In the genomic region with DNA sequence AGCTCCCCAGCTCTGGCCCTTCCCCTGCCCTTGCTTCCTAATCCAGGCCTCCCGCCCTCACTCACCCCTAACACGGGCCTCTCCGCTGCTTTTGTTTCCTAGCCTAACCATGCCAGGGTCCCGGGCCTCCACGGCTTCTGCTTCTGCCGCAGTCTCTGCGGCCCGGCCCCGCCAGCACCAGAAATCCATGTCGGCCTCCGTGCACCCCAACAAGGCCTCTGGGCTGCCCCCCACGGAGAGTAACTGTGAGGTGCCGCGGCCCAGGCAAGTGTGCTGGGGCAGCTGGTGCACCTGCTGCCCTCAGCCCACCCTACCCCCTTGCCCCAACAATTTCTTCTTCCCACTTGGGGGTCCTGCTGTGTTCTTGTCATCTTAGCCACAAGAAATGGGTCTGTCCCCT, we compare ENCODE assay signal across 26 cellular contexts. TPM values are rescaled to one million over a fixed set of nuclear protein-coding genes. Genes with fewer than 3 reads are reported as not detected.
DNase-seq lines count a peak whose midpoint lies in the region; ATAC-seq and TF ChIP-seq lines count a peak whose summit lies in the region.
"Had no signal": no experiment of that assay in that cellular context is flagged by ENCODE, and none has a peak within 500 bp of the region (broad histone marks: within the 10 kb centered on the region; RNA-seq: fewer than 3 reads in every experiment).

No MANE protein-coding gene starts in this region.

- no peaks in the 10 kb centered on the region for H3K27me3 ChIP-seq in CD8-positive, alpha-beta T cell (ENCODE audit: insufficient read depth, low read length)
- H3K27me3 ChIP-seq in neuronal stem cell (ENCODE audit: control insufficient read depth in 3 of 3, insufficient read depth in 3 of 3, low read depth in 1 of 3, low read length in 3 of 3) (no peaks in the 10 kb centered on the region), psoas muscle (ENCODE audit: insufficient read depth in 3 of 3, low read length in 2 of 3) (no peaks in the 10 kb centered on the region)
- H3K27me3 ChIP-seq: Peyer's patch, SJSA1 had no signal

- no peak overlapping the region for H4K8ac ChIP-seq in neuronal stem cell (ENCODE audit: low read depth, low read length)

- no peaks in the 10 kb centered on the region for H3K9me3 Mint-ChIP-seq in CD8-positive, alpha-beta T cell
- H3K9me3 Mint-ChIP-seq in HFFc6: no peaks in the 10 kb centered on the region
- H3K9me3 Mint-ChIP-seq in central memory CD8-positive, alpha-beta T cell: no peaks in the 10 kb centered on the region
- H3K9me3 Mint-ChIP-seq: CD4-positive, CD25-positive, alpha-beta regulatory T cell; IgD-negative memory B cell had no signal

- CTCF ChIA-PET in CD8-positive, alpha-beta T cell (lab: Charles Lee): interaction anchor here (1.3 to 2.1 kb wide), 2 partner anchors 42 to 67 kb away, joined by 5 to 7 read pairs; no protein-coding TSS in a partner anchor

- H3K4me1 ChIP-seq in CD8-positive, alpha-beta T cell (ENCODE audit: insufficient read depth, low read length): no peaks in the 10 kb centered on the region
- H3K4me1 ChIP-seq in neuronal stem cell (ENCODE audit: control insufficient read depth in 2 of 2, insufficient read depth in 1 of 2, low read depth in 1 of 2, low read length in 2 of 2) (peaks cover 10 to 21% of the 10 kb centered on the region in 2 donors), psoas muscle (no peaks in the 10 kb centered on the region)
- H3K4me1 ChIP-seq: A549, Peyer's patch, SJSA1 had no signal

- H3K4me3 ChIP-seq in CD8-positive, alpha-beta T cell (ENCODE audit: low read depth, low read length): no peak overlapping the region
- H3K4me3 ChIP-seq in neuronal stem cell (ENCODE audit: low read length in 2 of 2): no peak overlapping the region
- no peak overlapping the region for H3K4me3 ChIP-seq in psoas muscle
- H3K4me3 ChIP-seq: A549, GM12878, GM23248, Peyer's patch, SJSA1 had no signal

- H2BK15ac ChIP-seq in neuronal stem cell (ENCODE audit: low read length): no peak overlapping the region

- POLR2A ChIA-PET in CD8-positive, alpha-beta T cell (lab: Charles Lee): no interaction called here

- peak overlapping the region; percentile 15 for H3K9ac ChIP-seq in neuronal stem cell (ENCODE audit: low read depth, low read length, poor library complexity)
- H3K9ac ChIP-seq: GM23248 had no signal

- H3K4ac ChIP-seq in neuronal stem cell (ENCODE audit: low read length): no peak overlapping the region

- no peak overlapping the region for H2BK5ac ChIP-seq in neuronal stem cell (ENCODE audit: low read length)

- H3K18ac ChIP-seq in neuronal stem cell (ENCODE audit: low read length): no peak overlapping the region

- no peak overlapping the region for H2BK120ac ChIP-seq in neuronal stem cell (ENCODE audit: low read depth, low read length)

- H3K4me3 Mint-ChIP-seq in CD8-positive, alpha-beta T cell: no peak overlapping the region
- H3K4me3 Mint-ChIP-seq in HFFc6: no peak overlapping the region
- no peak overlapping the region for H3K4me3 Mint-ChIP-seq in central memory CD8-positive, alpha-beta T cell
- H3K4me3 Mint-ChIP-seq: CD4-positive, CD25-positive, alpha-beta regulatory T cell; IgD-negative memory B cell had no signal

- H2BK12ac ChIP-seq in neuronal stem cell (ENCODE audit: low read length): no peak overlapping the region

- no peak overlapping the region for H2AFZ ChIP-seq in neuronal stem cell (ENCODE audit: low read length)
- H2AFZ ChIP-seq: GM23248 had no signal

- intact Hi-C loops in CD8-positive, alpha-beta T cell (cut with DNase I, micrococcal nuclease): loop anchor here in 1 of 2 experiments (10.0 kb wide), 1 partner anchor 869 kb away; no protein-coding TSS in a partner anchor
- intact Hi-C loops in psoas muscle (cut with DNase I): no loop called here

- no peak for ATAC-seq in CD8-positive, alpha-beta T cell
- no peak for ATAC-seq in central memory CD8-positive, alpha-beta T cell (replicated peaks; ENCODE audit: extremely low read depth, poor library complexity, severe bottlenecking)
- ATAC-seq in GM21576 (IDR thresholded peaks at IDR 0.05; ENCODE audit: unreplicated experiment) (no peak), psoas muscle (no peak)
- ATAC-seq: A549, GM12878, HCT116 had no signal

- no peak overlapping the region for H4K91ac ChIP-seq in neuronal stem cell (ENCODE audit: low read depth, low read length, poor library complexity)

- H3K9me3 ChIP-seq in CD8-positive, alpha-beta T cell (ENCODE audit: low read length): no peaks in the 10 kb centered on the region
- H3K9me3 ChIP-seq in neuronal stem cell (replicated peaks in 1 of 2; ENCODE audit: control insufficient read depth in 2 of 2, insufficient read depth in 1 of 2, low read depth in 1 of 2, low read length in 2 of 2) (no peaks in the 10 kb centered on the region), psoas muscle (no peaks in the 10 kb centered on the region)
- H3K9me3 ChIP-seq: A549, Peyer's patch, SJSA1 had no signal

- H3K27me3 Mint-ChIP-seq in CD8-positive, alpha-beta T cell (ENCODE audit: low read depth): no peaks in the 10 kb centered on the region
- peaks cover 3% of the 10 kb centered on the region for H3K27me3 Mint-ChIP-seq in HFFc6 (ENCODE audit: insufficient read depth)
- H3K27me3 Mint-ChIP-seq in central memory CD8-positive, alpha-beta T cell: no peaks in the 10 kb centered on the region
- H3K27me3 Mint-ChIP-seq: CD4-positive, CD25-positive, alpha-beta regulatory T cell; IgD-negative memory B cell had no signal

- WGBS in neuronal stem cell (ENCODE audit: extremely low coverage in 2 of 2, insufficient read length in 2 of 2, insufficient replicate concordance in 1 of 2), 2 donors: no CpG with 5 or more reads among the region's 14 CpGs
- 95 to 98% (median 96%) methylated on average over 14 of the region's 14 CpGs for WGBS in psoas muscle, 3 donors

- peaks cover 5% of the 10 kb centered on the region for H3K4me1 Mint-ChIP-seq in CD8-positive, alpha-beta T cell (ENCODE audit: low read depth)
- H3K4me1 Mint-ChIP-seq in HFFc6 (ENCODE audit: low read depth): no peaks in the 10 kb centered on the region
- peaks cover 19% of the 10 kb centered on the region for H3K4me1 Mint-ChIP-seq in central memory CD8-positive, alpha-beta T cell
- H3K4me1 Mint-ChIP-seq: IgD-negative memory B cell had no signal

- H3K36me3 Mint-ChIP-seq in CD8-positive, alpha-beta T cell: peaks cover 86% of the 10 kb centered on the region
- peaks cover 11% of the 10 kb centered on the region; the same call in 1 of the 2 replicates for H3K36me3 Mint-ChIP-seq in HFFc6 (ENCODE audit: low read depth)
- H3K36me3 Mint-ChIP-seq in central memory CD8-positive, alpha-beta T cell (ENCODE audit: insufficient read depth): peaks cover 61% of the 10 kb centered on the region

- TF ChIP-seq CTCF in CD8-positive, alpha-beta T cell (IDR thresholded peaks at IDR 0.05): no peak
- TF ChIP-seq CTCF in HFFc6 (IDR thresholded peaks at IDR 0.05) (no peak), psoas muscle (IDR thresholded peaks at IDR 0.05) (no peak)

- DNase-seq in CD8-positive, alpha-beta T cell: no peak
- DNase-seq in HFFc6: no peak
- DNase-seq in central memory CD8-positive, alpha-beta T cell (ENCODE audit: low spot score in 2 of 2): no peak
- DNase-seq in neuronal stem cell (ENCODE audit: low spot score): no peak
- no peak for DNase-seq in DMS79 treated with DMSO at 0.1 percent for 48 hours (lab: John Stamatoyannopoulos, UW)
- no peak for DNase-seq in NCI-H187 (lab: John Stamatoyannopoulos, UW)
- DNase-seq in psoas muscle: no peak
- DNase-seq: CD4-positive, CD25-positive, alpha-beta regulatory T cell; COR-L47; DMS 273 treated with DMSO at 0.1 percent for 48 hours; DND-41; GM23248; MV-4-11; NCI-H1105 treated with DMSO at 0.1 percent for 48 hours; NCI-H2081; NCI-H2171; NCI-H345; NCI-H524; NCI-H82; Peyer's patch had no signal

- H3K79me1 ChIP-seq in neuronal stem cell (ENCODE audit: low read depth, low read length): peaks cover 4% of the 10 kb centered on the region

- H3K23ac ChIP-seq in neuronal stem cell (ENCODE audit: low read depth, low read length, poor library complexity): no peak overlapping the region

- H3K36me3 ChIP-seq in CD8-positive, alpha-beta T cell (ENCODE audit: insufficient read depth, low read length): peaks cover 83% of the 10 kb centered on the region
- H3K36me3 ChIP-seq in neuronal stem cell (replicated peaks in 1 of 2; ENCODE audit: control insufficient read depth in 2 of 2, insufficient read depth in 2 of 2, low read length in 2 of 2) (peaks cover 55 to 93% of the 10 kb centered on the region in 2 donors), psoas muscle (ENCODE audit: insufficient read depth in 1 of 2, low read depth in 1 of 2) (peaks cover 24 to 98% of the 10 kb centered on the region in 2 donors)

- no peak overlapping the region for H3K4me2 ChIP-seq in neuronal stem cell (ENCODE audit: insufficient read depth, low read length, poor library complexity, severe bottlenecking)
- H3K4me2 ChIP-seq: A549 had no signal

- H3K27ac Mint-ChIP-seq in CD8-positive, alpha-beta T cell: peak overlapping the region; percentile 60
- peak overlapping the region; percentile 36; the same call in 1 of the 2 replicates for H3K27ac Mint-ChIP-seq in HFFc6
- H3K27ac Mint-ChIP-seq in central memory CD8-positive, alpha-beta T cell (ENCODE audit: low read depth): peak overlapping the region; percentile 71
- H3K27ac Mint-ChIP-seq: CD4-positive, CD25-positive, alpha-beta regulatory T cell had no signal

- no peak overlapping the region for H2AK5ac ChIP-seq in neuronal stem cell (ENCODE audit: low read depth, low read length)

- no peak overlapping the region for H3K27ac ChIP-seq in CD8-positive, alpha-beta T cell (ENCODE audit: low read depth, low read length)
- H3K27ac ChIP-seq in neuronal stem cell (replicated peaks; ENCODE audit: low read length) (no peak overlapping the region), psoas muscle (no peak overlapping the region)
- H3K27ac ChIP-seq: A549, GM23248, Peyer's patch, SJSA1 had no signal

- H3K14ac ChIP-seq in neuronal stem cell (ENCODE audit: low read length): no peak overlapping the region

RNA-seq across cellular contexts. Expression of a gene that starts 13.1 kb away (rescaled TPM):
- total RNA-seq in CD8-positive, alpha-beta T cell: not detected
- under 1 TPM; 0.34 to 0.72 (median 0.41) TPM for total RNA-seq in HFFc6 (2021; fragmentation: NEBNext Ultra II Directional; extraction: Animal tissue kit (Norgen Biotek cat#: 25700))
- polyA plus RNA-seq in neuronal stem cell (2013, experiment 1 of 2): 74.6 TPM
- 74.3 TPM for polyA plus RNA-seq in neuronal stem cell (2013, experiment 2 of 2)
- total RNA-seq in psoas muscle: 1 to 10 TPM in 1 of 4 donors, under 1 TPM in 3; 0.25 to 2.1 (median 0.47) TPM
- polyA plus RNA-seq in psoas muscle: under 1 TPM; 0.07 to 0.91 (median 0.77) TPM
- total RNA-seq: CD4-positive, CD25-positive, alpha-beta regulatory T cell had no signal
- polyA plus RNA-seq: CD4-positive, CD25-positive, alpha-beta regulatory T cell; GM23248; IgD-negative memory B cell had no signal

RNA-seq across cellular contexts. Expression of a gene that starts 34.9 kb away (rescaled TPM):
- 10 to 100 TPM; 12.0 to 14.6 TPM for total RNA-seq in CD8-positive, alpha-beta T cell
- total RNA-seq in HFFc6 (2021; fragmentation: NEBNext Ultra II Directional; extraction: Animal tissue kit (Norgen Biotek cat#: 25700)): 10 to 100 TPM; 15.7 to 19.3 (median 17.6) TPM
- 15.2 TPM for polyA plus RNA-seq in neuronal stem cell (2013, experiment 1 of 2)
- 15.8 TPM for polyA plus RNA-seq in neuronal stem cell (2013, experiment 2 of 2)
- 10 to 100 TPM in 1 of 4 donors, 1 to 10 TPM in 3; 5.4 to 13.7 (median 7.8) TPM for total RNA-seq in psoas muscle
- polyA plus RNA-seq in psoas muscle: 10 to 100 TPM in 1 of 3 donors, 1 to 10 TPM in 2; 4.6 to 10.5 (median 7.6) TPM
